ENCODE assay signal across 24 cellular contexts in the genomic region with DNA sequence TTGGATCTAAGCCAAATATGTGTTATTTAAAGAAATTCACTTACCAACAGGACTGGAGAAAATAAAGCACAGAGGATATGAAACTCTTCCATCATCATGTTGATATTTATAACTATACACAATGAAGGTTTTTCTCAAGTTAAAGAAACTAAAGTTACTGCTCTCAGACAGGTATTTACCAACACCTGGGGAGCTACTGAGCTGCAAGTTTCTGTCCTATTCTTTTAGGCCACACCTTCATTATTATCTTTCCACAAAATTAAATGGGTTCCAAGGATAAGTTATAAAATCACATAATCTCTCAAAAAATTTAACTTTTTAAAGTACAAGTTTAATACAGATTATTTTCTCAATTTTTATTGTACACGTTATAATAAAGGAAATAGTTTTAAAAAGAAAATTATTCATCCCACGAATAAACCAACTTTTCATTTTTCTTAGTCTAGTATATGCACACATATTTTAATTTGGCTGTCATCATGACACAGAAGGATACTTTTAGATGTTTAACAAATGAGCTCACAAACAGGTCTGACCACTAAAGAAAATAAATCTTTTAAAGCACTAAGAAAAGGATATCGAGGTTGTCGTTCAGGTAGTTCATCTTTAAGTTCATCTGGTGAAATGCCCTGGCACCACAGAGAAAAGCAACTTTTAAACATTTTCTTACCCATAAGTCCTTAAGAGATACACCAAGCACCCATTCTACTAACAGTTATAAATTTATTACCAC. TPM values are rescaled to one million over a fixed set of nuclear protein-coding genes. Genes with fewer than 3 reads are reported as not detected.
DNase-seq lines count a peak whose midpoint lies in the region; ATAC-seq, FAIRE-seq and TF ChIP-seq lines count a peak whose summit lies in the region.
"Had no signal": no experiment of that assay in that cellular context is flagged by ENCODE, and none has a peak within 500 bp of the region (broad histone marks: within the 10 kb centered on the region; RNA-seq: fewer than 3 reads in every experiment).

No MANE protein-coding gene starts in this region.

- no peak overlapping the region for H3K27ac ChIP-seq in RWPE1
- H3K27ac ChIP-seq: left ventricle myocardium inferior, neutrophil, prostate gland, right lobe of liver, thyroid gland had no signal

- DNase-seq in GM19239 (ENCODE audit: insufficient read length, low spot score): no peak
- peak; percentile 25 for DNase-seq in RWPE1 (ENCODE audit: low spot score)
- no peak for DNase-seq in stimulated activated CD4-positive, alpha-beta T cell treated with anti-CD3 and anti-CD28 coated beads, Interleukin-1b, Interleukin-23, amount 100 ng/mL, for 48 hours
- DNase-seq in globus pallidus (ENCODE audit: low spot score): no peak
- DNase-seq in NCI-H2029 treated with DMSO at 0.1 percent for 48 hours (lab: John Stamatoyannopoulos, UW): no peak
- no peak for DNase-seq in GDM1 (lab: John Stamatoyannopoulos, UW)
- DNase-seq: activated T-cell treated with anti-CD3 and anti-CD28 coated beads for 4 hours; amygdala; Calu3; DND-41; head of caudate nucleus; KBM-7; left ventricle myocardium inferior; NCI-H1417; NCI-H2029; NCI-H526; right lobe of liver; SHP77; stimulated activated CD4-positive, alpha-beta T cell treated with anti-CD3 and anti-CD28 coated beads, Interleukin-2, amount 100 ng/mL, for 48 hours; thyroid gland had no signal

- CTCF ChIA-PET in RWPE1 (lab: Yijun Ruan, JAX): no interaction called here

- POLR2A ChIA-PET in RWPE1 (lab: Yijun Ruan, JAX; ENCODE audit: low non-redundant PET): no interaction called here

- TF ChIP-seq CTCF in RWPE1 (conservative IDR thresholded peaks at IDR 0.05; ENCODE audit: low read depth): no peak

- peak; percentile 48 for FAIRE-seq in GM19239 (lab: Jason Lieb, UNC)
- FAIRE-seq: H1 had no signal

- ATAC-seq in esophagus mucosa: peak; percentile 80
- ATAC-seq: right lobe of liver had no signal

RNA-seq across cellular contexts. Expression of gene GMFB, which starts 7.8 kb away (rescaled TPM):
- total RNA-seq in esophagus mucosa: 25.3 TPM

RNA-seq across cellular contexts. Expression of gene CGRRF1, which starts 28.7 kb away (rescaled TPM):
- total RNA-seq in esophagus mucosa: 9.2 TPM

RNA-seq across cellular contexts. Expression of gene CNIH1, which starts 39.8 kb away (rescaled TPM):
- 98.0 TPM for total RNA-seq in esophagus mucosa
